Comparison of ENCODE assay signal across 10 cellular contexts in genomic region chr2:134253117-134253704, GRCh38. TPM values are rescaled to one million over a fixed set of nuclear protein-coding genes. Genes with fewer than 3 reads are reported as not detected.
DNase-seq lines count a peak whose midpoint lies in the region; ATAC-seq and TF ChIP-seq lines count a peak whose summit lies in the region.
"Had no signal": no experiment of that assay in that cellular context is flagged by ENCODE, and none has a peak within 500 bp of the region (broad histone marks: within the 10 kb centered on the region; RNA-seq: fewer than 3 reads in every experiment).

No MANE protein-coding gene starts in this region.

- H3K27me3 ChIP-seq in mammary epithelial cell (ENCODE audit: insufficient read depth, low read length), result no peaks in the 10 kb centered on the region
- H3K27me3 ChIP-seq in mesendoderm (ENCODE audit: insufficient read depth, low read length, poor library complexity), result no peaks in the 10 kb centered on the region
- H3K27me3 ChIP-seq: BE2C had no signal

- peaks cover 23% of the 10 kb centered on the region for H3K79me2 ChIP-seq in mammary epithelial cell (ENCODE audit: insufficient read depth, low read length)
- H3K79me2 ChIP-seq in mesendoderm (ENCODE audit: control insufficient read depth, insufficient read depth, low read length), result peaks cover 1% of the 10 kb centered on the region

- WGBS in mammary epithelial cell (ENCODE audit: low coverage, missing lambda C conversion rate), result 93% methylated on average over 4 of the region's 4 CpGs
- WGBS in mesendoderm (ENCODE audit: extremely low coverage, insufficient coverage, low lambda C conversion rate), result no CpG with 5 or more reads among the region's 4 CpGs

- no peak overlapping the region for H4K8ac ChIP-seq in mesendoderm (ENCODE audit: low read depth, low read length)

- no peak overlapping the region for H3K18ac ChIP-seq in mesendoderm (ENCODE audit: low read length)

- ATAC-seq in GM21723 (IDR thresholded peaks at IDR 0.05; ENCODE audit: unreplicated experiment), result peak; percentile 58
- peak; percentile 66 for ATAC-seq in HG03521 (IDR thresholded peaks at IDR 0.05; ENCODE audit: unreplicated experiment)
- ATAC-seq in stimulated activated effector memory CD8-positive, alpha-beta T cell treated with anti-CD3 and anti-CD28 coated beads, Interleukin-12 subunit alpha, Interleukin-12 subunit beta, amount 100 ng/mL, for 72 hours, result peak; percentile 47

- H3K9me3 ChIP-seq in mammary epithelial cell (replicated peaks; ENCODE audit: insufficient read depth, low read length), result no peaks in the 10 kb centered on the region
- H3K9me3 ChIP-seq: BE2C had no signal

- no peak overlapping the region for H3K4me3 Mint-ChIP-seq in activated T-cell treated with anti-CD3 and anti-CD28 coated beads, Interleukin-2, amount 50 U/mL, for 24 hours
- no peak overlapping the region for H3K4me3 Mint-ChIP-seq in stimulated activated effector memory CD8-positive, alpha-beta T cell treated with anti-CD3 and anti-CD28 coated beads, Interleukin-12 subunit alpha, Interleukin-12 subunit beta, amount 100 ng/mL, for 72 hours

- no peak overlapping the region for H2BK15ac ChIP-seq in mesendoderm (replicated peaks; ENCODE audit: low read depth)

- H3K4me3 ChIP-seq in mammary epithelial cell (replicated peaks in 1 of 3; ENCODE audit: insufficient read depth in 1 of 3, low read depth in 2 of 3, low read length in 3 of 3), result no peak overlapping the region
- no peak overlapping the region for H3K4me3 ChIP-seq in mesendoderm (ENCODE audit: low read length)

- no peaks in the 10 kb centered on the region for H3K27me3 Mint-ChIP-seq in activated T-cell treated with anti-CD3 and anti-CD28 coated beads, Interleukin-2, amount 50 U/mL, for 24 hours

- CTCF ChIA-PET in mammary epithelial cell (lab: Charles Lee; ENCODE audit: low non-redundant PET), result no interaction called here

- peaks cover 94% of the 10 kb centered on the region for H3K4me1 Mint-ChIP-seq in activated T-cell treated with anti-CD3 and anti-CD28 coated beads, Interleukin-2, amount 50 U/mL, for 24 hours (ENCODE audit: low read depth)
- H3K4me1 Mint-ChIP-seq in stimulated activated effector memory CD8-positive, alpha-beta T cell treated with anti-CD3 and anti-CD28 coated beads, Interleukin-12 subunit alpha, Interleukin-12 subunit beta, amount 100 ng/mL, for 72 hours, result peaks cover 74% of the 10 kb centered on the region

- no peak overlapping the region for H2AFZ ChIP-seq in mammary epithelial cell (ENCODE audit: low read depth, low read length)

- H3K9ac ChIP-seq in mammary epithelial cell (ENCODE audit: insufficient read depth, low read length) (no peak overlapping the region), mesendoderm (ENCODE audit: low read length) (no peak overlapping the region)

- no peaks in the 10 kb centered on the region for H3K9me3 Mint-ChIP-seq in activated T-cell treated with anti-CD3 and anti-CD28 coated beads, Interleukin-2, amount 50 U/mL, for 24 hours
- no peaks in the 10 kb centered on the region for H3K9me3 Mint-ChIP-seq in stimulated activated effector memory CD8-positive, alpha-beta T cell treated with anti-CD3 and anti-CD28 coated beads, Interleukin-12 subunit alpha, Interleukin-12 subunit beta, amount 100 ng/mL, for 72 hours
- H3K9me3 Mint-ChIP-seq: HFFc6 had no signal

- intact Hi-C loops in mammary epithelial cell (cut with micrococcal nuclease), result no loop called here

- no peak for TF ChIP-seq CTCF in mammary epithelial cell (conservative IDR thresholded peaks at IDR 0.05 in 1 of 2, IDR thresholded peaks at IDR 0.05 in 1 of 2; ENCODE audit: extremely low read depth in 1 of 2, insufficient read depth in 1 of 2, low read depth in 1 of 2, low read length in 2 of 2)

- no peaks in the 10 kb centered on the region for H4K20me1 ChIP-seq in mammary epithelial cell (ENCODE audit: insufficient read depth, low read length)

- DNase-seq in activated T-cell treated with anti-CD3 and anti-CD28 coated beads, Interleukin-2, amount 50 U/mL, for 24 hours, result no peak
- DNase-seq in activated T-cell treated with anti-CD3 and anti-CD28 coated beads for 4 hours (no peak), mammary epithelial cell (no peak), mesendoderm (no peak), RKO (ENCODE audit: low spot score) (no peak)
- peak in 1 of 2 donors; percentile 62 for DNase-seq in stimulated activated effector memory CD8-positive, alpha-beta T cell treated with anti-CD3 and anti-CD28 coated beads, Interleukin-12 subunit alpha, Interleukin-12 subunit beta, amount 100 ng/mL, for 72 hours (ENCODE audit: low spot score in 2 of 2)
- DNase-seq: BE2C, HFFc6 had no signal

- H3K23ac ChIP-seq in mesendoderm (ENCODE audit: low read length), result no peak overlapping the region

- H3K27ac ChIP-seq in mammary epithelial cell (ENCODE audit: insufficient read depth, low read depth, low read length) (no peak overlapping the region), mesendoderm (ENCODE audit: low read depth, low read length) (no peak overlapping the region)

- no peak overlapping the region for H3K4me2 ChIP-seq in mammary epithelial cell (ENCODE audit: insufficient read depth, low read depth, low read length)
- no peak overlapping the region for H3K4me2 ChIP-seq in mesendoderm (ENCODE audit: low read length)

- H4K5ac ChIP-seq in mesendoderm (ENCODE audit: low read length), result no peak overlapping the region

- dilution Hi-C loops in mammary epithelial cell (cut with HindIII; ENCODE audit: low sequenced_read_pairs), result no loop called here

- H2BK5ac ChIP-seq in mesendoderm (ENCODE audit: low read length), result no peak overlapping the region

- no peak overlapping the region for H3K4ac ChIP-seq in mesendoderm (ENCODE audit: low read depth, low read length)

- no peaks in the 10 kb centered on the region for H3K36me3 ChIP-seq in mammary epithelial cell (ENCODE audit: insufficient read depth, low read length)
- peaks cover 1% of the 10 kb centered on the region for H3K36me3 ChIP-seq in mesendoderm (ENCODE audit: control insufficient read depth, insufficient read depth, low read length)
- H3K36me3 ChIP-seq: BE2C had no signal

- H3K56ac ChIP-seq in mesendoderm (ENCODE audit: low read length), result no peak overlapping the region

- peaks cover 39% of the 10 kb centered on the region for H3K36me3 Mint-ChIP-seq in activated T-cell treated with anti-CD3 and anti-CD28 coated beads, Interleukin-2, amount 50 U/mL, for 24 hours (ENCODE audit: low read depth)
- H3K36me3 Mint-ChIP-seq in stimulated activated effector memory CD8-positive, alpha-beta T cell treated with anti-CD3 and anti-CD28 coated beads, Interleukin-12 subunit alpha, Interleukin-12 subunit beta, amount 100 ng/mL, for 72 hours, result peaks cover 18% of the 10 kb centered on the region

- BruUV-seq in mammary epithelial cell (replicated peaks; lab: Mats Ljungman, UMichigan), result no TSS peak

- no peak overlapping the region for H2BK120ac ChIP-seq in mesendoderm (ENCODE audit: low read depth, low read length)

- H2AK5ac ChIP-seq in mesendoderm (ENCODE audit: low read length), result no peak overlapping the region

- peaks cover 15% of the 10 kb centered on the region for H3K79me1 ChIP-seq in mesendoderm (ENCODE audit: low read length)

- peak overlapping the region; percentile 87 for H3K27ac Mint-ChIP-seq in activated T-cell treated with anti-CD3 and anti-CD28 coated beads, Interleukin-2, amount 50 U/mL, for 24 hours
- H3K27ac Mint-ChIP-seq in stimulated activated effector memory CD8-positive, alpha-beta T cell treated with anti-CD3 and anti-CD28 coated beads, Interleukin-12 subunit alpha, Interleukin-12 subunit beta, amount 100 ng/mL, for 72 hours, result no peak overlapping the region

- in situ Hi-C loops in mammary epithelial cell (cut with MboI; ENCODE audit: low sequenced_read_pairs in 2 of 2), result no loop called here

- H3K4me1 ChIP-seq in mammary epithelial cell (ENCODE audit: insufficient read depth, low read length) (peaks cover 10% of the 10 kb centered on the region), mesendoderm (ENCODE audit: control insufficient read depth, low read depth, low read length) (peaks cover 3% of the 10 kb centered on the region)
- H3K4me1 ChIP-seq: BE2C had no signal

RNA-seq across cellular contexts. Expression of gene MGAT5, which starts 0.7 kb away (rescaled TPM):
- 10 to 100 TPM; 43.3 to 63.2 TPM for total RNA-seq in mammary epithelial cell
- 22.9 TPM for polyA plus RNA-seq in mammary epithelial cell
- polyA minus RNA-seq in mammary epithelial cell, result 68.7 TPM
- polyA plus RNA-seq in mesendoderm (2013, experiment 1 of 2), result 18.2 TPM
- 17.0 TPM for polyA plus RNA-seq in mesendoderm (2013, experiment 2 of 2)
